Comparison of ENCODE assay signal across 15 cellular contexts in the genomic region with DNA sequence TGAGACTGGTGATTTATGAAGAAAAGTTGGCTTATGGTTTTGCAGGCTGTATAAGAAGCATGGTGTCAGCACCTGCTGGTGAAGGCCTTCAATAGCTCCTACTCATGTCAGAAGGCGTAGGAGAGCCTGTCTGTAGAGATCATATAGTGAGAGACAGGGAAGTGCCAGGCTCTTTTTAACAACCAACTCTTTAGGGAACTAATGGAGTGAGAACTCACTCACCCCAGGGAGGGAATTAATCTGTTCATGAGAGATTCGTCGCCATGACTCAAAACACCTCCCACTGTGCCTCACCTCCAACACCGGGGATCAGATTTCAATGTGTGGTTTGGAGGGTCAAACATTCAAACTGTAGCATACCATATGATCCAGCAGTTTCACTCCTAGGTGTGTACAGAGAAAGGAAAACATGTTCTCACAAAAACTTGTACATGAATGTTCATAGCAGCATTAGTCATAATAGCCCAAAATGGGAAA.
DNase-seq lines count a peak whose midpoint lies in the region; ATAC-seq, FAIRE-seq and TF ChIP-seq lines count a peak whose summit lies in the region.
"Had no signal": no experiment of that assay in that cellular context is flagged by ENCODE, and none has a peak within 500 bp of the region (broad histone marks: within the 10 kb centered on the region; RNA-seq: fewer than 3 reads in every experiment).

No MANE protein-coding gene starts in this region.

- intact Hi-C loops in thyroid gland (cut with DNase I) = no loop called here

- H3K4me3 Mint-ChIP-seq in stimulated activated naive B cell treated with anti-CD40 and anti-IgM and Interleukin-4, amounts not matched to agents 10 μg/mL and 1 μg/mL and 100 μg/mL, for 72 hours = no peak overlapping the region
- H3K4me3 Mint-ChIP-seq: B cell, immature natural killer cell had no signal

- no peak overlapping the region for H3K4me3 ChIP-seq in fibroblast of pulmonary artery (replicated peaks; ENCODE audit: low read depth, low read length)
- no peak overlapping the region for H3K4me3 ChIP-seq in thyroid gland (replicated peaks in 1 of 3)
- H3K4me3 ChIP-seq: vagina had no signal

- 89 to 90% methylated on average over 4 of the region's 4 CpGs for WGBS in thyroid gland, 2 donors

- H3K9me3 ChIP-seq in thyroid gland = no peaks in the 10 kb centered on the region
- H3K9me3 ChIP-seq: vagina had no signal

- peaks cover 7 to 14% of the 10 kb centered on the region in 2 donors for H3K4me1 Mint-ChIP-seq in stimulated activated naive B cell treated with anti-CD40 and anti-IgM and Interleukin-4, amounts not matched to agents 10 μg/mL and 1 μg/mL and 100 μg/mL, for 72 hours
- H3K4me1 Mint-ChIP-seq: immature natural killer cell had no signal

- FAIRE-seq in H54 (lab: Jason Lieb, UNC) (peak; percentile 86), RCC 7860 (lab: Jason Lieb, UNC) (peak; percentile 20)
- FAIRE-seq: G401.6 had no signal

- no peaks in the 10 kb centered on the region for H3K27me3 Mint-ChIP-seq in stimulated activated naive B cell treated with anti-CD40 and anti-IgM and Interleukin-4, amounts not matched to agents 10 μg/mL and 1 μg/mL and 100 μg/mL, for 72 hours
- H3K27me3 Mint-ChIP-seq: B cell had no signal

- H3K4me1 ChIP-seq in thyroid gland = no peaks in the 10 kb centered on the region
- H3K4me1 ChIP-seq: vagina had no signal

- peaks cover 12 to 17% of the 10 kb centered on the region in 2 donors for H3K36me3 ChIP-seq in thyroid gland

- no peaks in the 10 kb centered on the region for H3K9me3 Mint-ChIP-seq in stimulated activated naive B cell treated with anti-CD40 and anti-IgM and Interleukin-4, amounts not matched to agents 10 μg/mL and 1 μg/mL and 100 μg/mL, for 72 hours
- H3K9me3 Mint-ChIP-seq: immature natural killer cell had no signal

- TF ChIP-seq CTCF in fibroblast of pulmonary artery (IDR thresholded peaks at IDR 0.05; ENCODE audit: low read length, missing control alignments) (peak; percentile 1), thyroid gland (IDR thresholded peaks at IDR 0.05) (no peak), omental fat pad (IDR thresholded peaks at IDR 0.05) (no peak)

- H3K27me3 ChIP-seq in thyroid gland = no peaks in the 10 kb centered on the region
- H3K27me3 ChIP-seq: vagina had no signal

- H3K36me3 Mint-ChIP-seq in stimulated activated naive B cell treated with anti-CD40 and anti-IgM and Interleukin-4, amounts not matched to agents 10 μg/mL and 1 μg/mL and 100 μg/mL, for 72 hours = peaks cover 48 to 67% of the 10 kb centered on the region in 2 donors

- ATAC-seq in omental fat pad (ENCODE audit: low FRiP score) = no peak
- ATAC-seq in stimulated activated naive B cell treated with anti-CD40 and anti-IgM and Interleukin-4, amounts not matched to agents 10 μg/mL and 1 μg/mL and 100 μg/mL, for 72 hours (replicated peaks) = no peak

- H3K27ac ChIP-seq in thyroid gland = no peak overlapping the region
- H3K27ac ChIP-seq: vagina, WERI-Rb-1 had no signal

- DNase-seq in A172 (ENCODE audit: low spot score) = peak; percentile 62
- peak; percentile 10 for DNase-seq in H54 (ENCODE audit: insufficient read length, low spot score)
- peak; percentile 36 for DNase-seq in RCC 7860 (ENCODE audit: low spot score)
- DNase-seq in fibroblast of pulmonary artery (ENCODE audit: low read depth) = no peak
- DNase-seq in thyroid gland = no peak
- DNase-seq in omental fat pad (ENCODE audit: low spot score) = no peak
- DNase-seq in COR-L47 (lab: John Stamatoyannopoulos, UW) = no peak
- DNase-seq in stimulated activated naive B cell treated with anti-CD40 and anti-IgM and Interleukin-4, amounts not matched to agents 10 μg/mL and 1 μg/mL and 100 μg/mL, for 72 hours = no peak
- DNase-seq: activated T-cell treated with anti-CD3 and anti-CD28 coated beads, Interleukin-2, amount 50 U/mL, for 1 hour; immature natural killer cell; SHP77 treated with DMSO at 0.1 percent for 48 hours; WERI-Rb-1 had no signal

- H3K27ac Mint-ChIP-seq in stimulated activated naive B cell treated with anti-CD40 and anti-IgM and Interleukin-4, amounts not matched to agents 10 μg/mL and 1 μg/mL and 100 μg/mL, for 72 hours = no peak overlapping the region
- H3K27ac Mint-ChIP-seq: B cell had no signal

- no peak for TF ChIP-seq POLR2A in H54 (IDR thresholded peaks at IDR 0.05; ENCODE audit: low read depth, low read length)
- no peak for TF ChIP-seq POLR2A in thyroid gland (IDR thresholded peaks at IDR 0.05)

Comparison
In these comparisons a context has a peak if more than half of its experiments do, and no peak if none do; other contexts are left out.
1. DNase-seq: peak in A172 (single experiment), H54 (single experiment) and RCC 7860 (single experiment); none in fibroblast of pulmonary artery (single experiment), thyroid gland (0 of 2), omental fat pad (single experiment), COR-L47 (single experiment) and stimulated activated naive B cell treated with anti-CD40 and anti-IgM and Interleukin-4, amounts not matched to agents 10 μg/mL and 1 μg/mL and 100 μg/mL, for 72 hours (single experiment).